Comparison of ENCODE assay signal across 12 cellular contexts in the genomic region with DNA sequence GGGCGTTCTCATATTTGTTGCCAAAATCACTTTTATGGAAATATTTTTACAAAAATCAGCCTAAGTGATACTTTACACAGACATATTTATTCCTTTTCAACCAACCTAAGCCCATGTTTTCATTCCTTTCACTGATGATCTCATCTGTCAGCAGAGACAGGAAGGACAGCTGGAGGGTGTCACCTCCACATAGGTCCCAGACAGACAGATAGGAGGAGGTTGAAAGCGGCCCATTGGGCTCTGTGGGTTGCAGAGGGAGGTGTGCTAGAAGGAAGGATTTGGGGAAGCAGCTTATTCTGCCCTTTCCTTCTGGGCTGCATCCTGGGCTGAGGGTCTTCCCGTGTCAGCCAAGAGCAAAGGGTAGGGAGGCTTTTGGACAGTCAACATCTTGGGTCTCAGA. TPM values are rescaled to one million over a fixed set of nuclear protein-coding genes. Genes with fewer than 3 reads are reported as not detected.
DNase-seq lines count a peak whose midpoint lies in the region; ATAC-seq and TF ChIP-seq lines count a peak whose summit lies in the region.
"Had no signal": no experiment of that assay in that cellular context is flagged by ENCODE, and none has a peak within 500 bp of the region (broad histone marks: within the 10 kb centered on the region; RNA-seq: fewer than 3 reads in every experiment).

No MANE protein-coding gene starts in this region.

- H3K27me3 ChIP-seq in stomach (no peaks in the 10 kb centered on the region), heart left ventricle (no peaks in the 10 kb centered on the region)

- H3K4me3 Mint-ChIP-seq in central memory CD8-positive, alpha-beta T cell, result peak overlapping the region; percentile 77

- no peaks in the 10 kb centered on the region for H3K9me3 Mint-ChIP-seq in central memory CD8-positive, alpha-beta T cell

- H3K4me3 ChIP-seq in stomach, result no peak overlapping the region
- H3K4me3 ChIP-seq in heart left ventricle, result no peak overlapping the region
- H3K4me3 ChIP-seq: thoracic aorta had no signal

- peaks cover 94% of the 10 kb centered on the region for H3K4me1 Mint-ChIP-seq in central memory CD8-positive, alpha-beta T cell

- no peak for DNase-seq in activated CD4-positive, CD25-positive, alpha-beta regulatory T cell treated with anti-CD3 and anti-CD28 coated beads, Interleukin-2, amount 50 U/mL, for 72 hours
- DNase-seq in activated CD4-positive, alpha-beta T cell treated with anti-CD3 and anti-CD28 coated beads for 4 hours, result peak; percentile 55 to 57
- peak in 1 of 2 donors; percentile 43 for DNase-seq in central memory CD8-positive, alpha-beta T cell (ENCODE audit: low spot score in 2 of 2)
- no peak for DNase-seq in stomach
- DNase-seq in heart left ventricle, result no peak
- DNase-seq in NCI-H2196 (lab: John Stamatoyannopoulos, UW; ENCODE audit: unreplicated experiment), result no peak
- DNase-seq: dermis blood vessel endothelial cell, GF-D8, NCI-H1105 treated with DMSO at 0.1 percent for 48 hours had no signal

- peak; percentile 49 to 54 for ATAC-seq in activated CD4-positive, CD25-positive, alpha-beta regulatory T cell treated with anti-CD3 and anti-CD28 coated beads, Interleukin-2, amount 50 U/mL, for 24 hours
- peak; percentile 49 for ATAC-seq in central memory CD8-positive, alpha-beta T cell (replicated peaks; ENCODE audit: extremely low read depth, poor library complexity, severe bottlenecking)
- ATAC-seq in heart left ventricle, result no peak
- ATAC-seq in GM18498 (IDR thresholded peaks at IDR 0.05; ENCODE audit: unreplicated experiment), result no peak

- H3K9me3 ChIP-seq in stomach (no peaks in the 10 kb centered on the region), heart left ventricle (no peaks in the 10 kb centered on the region)
- H3K9me3 ChIP-seq: thoracic aorta had no signal

- H3K4me1 ChIP-seq in stomach (peaks cover 12 to 87% (median 22%) of the 10 kb centered on the region in 4 donors), heart left ventricle (peaks cover 0 to 94% (median 0%) of the 10 kb centered on the region in 12 donors)

- TF ChIP-seq CTCF in stomach (IDR thresholded peaks at IDR 0.05) (no peak), heart left ventricle (IDR thresholded peaks at IDR 0.05) (no peak)

- H3K27ac Mint-ChIP-seq in central memory CD8-positive, alpha-beta T cell (ENCODE audit: low read depth), result peak overlapping the region; percentile 91

- TF ChIP-seq POLR2A in stomach (IDR thresholded peaks at IDR 0.05), result no peak
- TF ChIP-seq POLR2A in heart left ventricle (IDR thresholded peaks at IDR 0.05), result no peak

- intact Hi-C loops in stomach (cut with DNase I; ENCODE audit: low total_unique reads) (no loop called here), heart left ventricle (cut with DNase I) (no loop called here)

- whole genome bisulfite sequencing in stomach, 5 donors, result 60 to 83% (median 73%) methylated on average over 3 of the region's 3 CpGs
- WGBS in heart left ventricle, 4 donors, result 61 to 63% (median 62%) methylated on average over 3 of the region's 3 CpGs

- H3K27ac ChIP-seq in stomach, result peak overlapping the region in 4 of 5 donors; percentile 0 to 78 (median 42)
- peak overlapping the region in 1 of 12 donors; percentile 87 for H3K27ac ChIP-seq in heart left ventricle
- H3K27ac ChIP-seq: thoracic aorta had no signal

- no peaks in the 10 kb centered on the region for H3K27me3 Mint-ChIP-seq in central memory CD8-positive, alpha-beta T cell

- peaks cover 10% of the 10 kb centered on the region for H3K36me3 Mint-ChIP-seq in central memory CD8-positive, alpha-beta T cell (ENCODE audit: insufficient read depth)

- no peak for TF ChIP-seq EP300 in stomach (IDR thresholded peaks at IDR 0.05)

- no peaks in the 10 kb centered on the region for H3K36me3 ChIP-seq in stomach
- no peaks in the 10 kb centered on the region for H3K36me3 ChIP-seq in heart left ventricle
- H3K36me3 ChIP-seq: thoracic aorta had no signal

RNA-seq across cellular contexts. Expression of gene SEMA4D, which starts 26.0 kb away (rescaled TPM):
- total RNA-seq in stomach (10 to 100 TPM; 11.1 to 43.3 (median 28.8) TPM), heart left ventricle (10 to 100 TPM; 12.8 to 59.8 (median 20.3) TPM)
- polyA plus RNA-seq in stomach (10 to 100 TPM in 1 of 3 donors, 1 to 10 TPM in 2; 4.9 to 10.9 (median 8.4) TPM), heart left ventricle (1 to 10 TPM; 4.0 to 8.1 TPM)

Comparison
In these comparisons a context has a peak if more than half of its experiments do, and no peak if none do; other contexts are left out.
1. ATAC-seq: peak in activated CD4-positive, CD25-positive, alpha-beta regulatory T cell treated with anti-CD3 and anti-CD28 coated beads, Interleukin-2, amount 50 U/mL, for 24 hours (2 of 2) and central memory CD8-positive, alpha-beta T cell (single experiment); none in heart left ventricle (0 of 4) and GM18498 (single experiment).
2. DNase-seq: peak in activated CD4-positive, alpha-beta T cell treated with anti-CD3 and anti-CD28 coated beads for 4 hours (2 of 2); none in activated CD4-positive, CD25-positive, alpha-beta regulatory T cell treated with anti-CD3 and anti-CD28 coated beads, Interleukin-2, amount 50 U/mL, for 72 hours (single experiment), stomach (single experiment), heart left ventricle (0 of 5) and NCI-H2196 (single experiment).